20 cellular contexts compared by ENCODE assay signal in the genomic region with DNA sequence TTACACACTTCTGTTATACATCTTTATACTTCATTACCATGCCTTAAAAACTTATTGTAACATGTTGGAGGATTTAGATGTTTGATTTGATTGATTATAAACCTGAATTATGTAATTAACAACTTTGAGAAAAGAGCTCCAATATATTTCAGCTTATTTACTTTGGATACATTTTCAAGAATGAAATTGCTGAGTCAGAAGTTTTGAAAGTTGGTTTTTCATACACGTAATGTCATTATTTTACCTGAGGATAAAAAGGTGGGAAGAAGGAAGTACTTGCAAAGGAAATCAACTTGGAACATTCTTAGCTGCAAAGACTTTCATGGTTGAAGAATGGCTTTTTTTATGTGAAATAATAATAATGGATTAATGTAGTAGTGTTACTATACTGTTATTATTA.
DNase-seq lines count a peak whose midpoint lies in the region; ATAC-seq, FAIRE-seq and TF ChIP-seq lines count a peak whose summit lies in the region.
"Had no signal": no experiment of that assay in that cellular context is flagged by ENCODE, and none has a peak within 500 bp of the region (broad histone marks: within the 10 kb centered on the region; RNA-seq: fewer than 3 reads in every experiment).

No MANE protein-coding gene starts in this region.

- H3K36me3 ChIP-seq in IMR-90 (ENCODE audit: control insufficient read depth, insufficient read depth, low read length) (no peaks in the 10 kb centered on the region), H1 (ENCODE audit: control insufficient read depth in 2 of 4, insufficient read depth in 4 of 4, low read length in 3 of 4) (no peaks in the 10 kb centered on the region)
- H3K36me3 ChIP-seq: BLaER1 treated with 17β-estradiol and CSF1 and Interleukin-3, amounts not matched to agents 10 nM and 100 nM had no signal

- H2BK12ac ChIP-seq in H1 (ENCODE audit: low read depth, low read length), result no peak overlapping the region

- H3K9me3 ChIP-seq in A549, result no peaks in the 10 kb centered on the region
- no peaks in the 10 kb centered on the region for H3K9me3 ChIP-seq in IMR-90 (ENCODE audit: control insufficient read depth, insufficient read depth, low read length)
- no peaks in the 10 kb centered on the region for H3K9me3 ChIP-seq in H1 (ENCODE audit: insufficient read depth in 2 of 2, low read depth in 1 of 2, low read length in 1 of 2)
- H3K9me3 ChIP-seq: Caco-2 had no signal

- CTCF ChIA-PET in A549 (lab: Yijun Ruan, JAX), result interaction anchor here (0.6 kb wide), 1 partner anchor 326 kb away, joined by 4 read pairs; no protein-coding TSS in a partner anchor
- CTCF ChIA-PET in IMR-90 (lab: Yijun Ruan, JAX), result no interaction called here
- CTCF ChIA-PET in H1 (lab: Charles Lee; ENCODE audit: partially characterized antibody), result no interaction called here

- H3K27ac ChIP-seq in A549 (no peak overlapping the region), IMR-90 (ENCODE audit: insufficient read depth, low read length) (no peak overlapping the region), H1 (ENCODE audit: low read depth, low read length) (no peak overlapping the region)
- H3K27ac ChIP-seq: BLaER1 treated with 17β-estradiol and CSF1 and Interleukin-3, amounts not matched to agents 10 nM and 100 nM; C4-2B had no signal

- H3K4me3 ChIP-seq in A549, result no peak overlapping the region
- H3K4me3 ChIP-seq in IMR-90 (ENCODE audit: insufficient read depth, low read depth, low read length), result no peak overlapping the region
- no peak overlapping the region for H3K4me3 ChIP-seq in H1 (ENCODE audit: extremely low read depth in 1 of 4, insufficient read depth in 2 of 4, low read depth in 3 of 4, low read length in 4 of 4)
- H3K4me3 ChIP-seq: BLaER1 treated with 17β-estradiol and CSF1 and Interleukin-3, amounts not matched to agents 10 nM and 100 nM had no signal

- H3K27me3 ChIP-seq in IMR-90 (ENCODE audit: control insufficient read depth, insufficient read depth, low read length), result no peaks in the 10 kb centered on the region
- no peaks in the 10 kb centered on the region for H3K27me3 ChIP-seq in H1 (replicated peaks in 1 of 4; ENCODE audit: control insufficient read depth in 3 of 4, extremely low read depth in 1 of 4, insufficient read depth in 3 of 4, low read length in 3 of 4)
- H3K27me3 ChIP-seq: BLaER1 treated with 17β-estradiol and CSF1 and Interleukin-3, amounts not matched to agents 10 nM and 100 nM had no signal

- H2AK9ac ChIP-seq in IMR-90 (replicated peaks; ENCODE audit: low read depth, low read length, poor library complexity), result no peak overlapping the region

- POLR2A ChIA-PET in A549 (lab: Yijun Ruan, JAX) (no interaction called here), IMR-90 (lab: Charles Lee; ENCODE audit: unreplicated experiment) (no interaction called here), H1 (lab: Charles Lee; ENCODE audit: partially characterized antibody) (no interaction called here)

- TF ChIP-seq EP300 in A549 (IDR thresholded peaks at IDR 0.05) (no peak), H1 (IDR thresholded peaks at IDR 0.05; ENCODE audit: borderline replicate concordance in 1 of 2, low read depth in 2 of 2, low read length in 2 of 2) (no peak)

- H2BK20ac ChIP-seq in IMR-90 (ENCODE audit: low read depth, low read length) (no peak overlapping the region), H1 (ENCODE audit: low read length) (no peak overlapping the region)

- ATAC-seq in A549 (no peak), IMR-90 (ENCODE audit: low read depth) (no peak), HG02798 (IDR thresholded peaks at IDR 0.05; ENCODE audit: poor library complexity, unreplicated experiment) (no peak)
- ATAC-seq: CD8-positive, alpha-beta T cell had no signal

- H2BK15ac ChIP-seq in IMR-90 (ENCODE audit: low read depth, low read length) (no peak overlapping the region), H1 (ENCODE audit: low read length) (no peak overlapping the region)

- no peak for TF ChIP-seq CTCF in A549 (IDR thresholded peaks at IDR 0.05)
- TF ChIP-seq CTCF in IMR-90 (conservative IDR thresholded peaks at IDR 0.05; ENCODE audit: low read depth, low read length), result no peak
- no peak for TF ChIP-seq CTCF in H1 (IDR thresholded peaks at IDR 0.05; ENCODE audit: control extremely low read depth in 1 of 3, insufficient read depth in 1 of 3, low read depth in 1 of 3, low read length in 3 of 3)

- H3K14ac ChIP-seq in IMR-90 (replicated peaks; ENCODE audit: low read depth, low read length) (no peak overlapping the region), H1 (ENCODE audit: insufficient read length) (no peak overlapping the region)

- dilution Hi-C loops in IMR-90 (cut with HindIII; ENCODE audit: low sequenced_read_pairs, unreplicated experiment), result no loop called here

- in situ Hi-C loops in IMR-90 (cut with MboI; ENCODE audit: low sequenced_read_pairs), result no loop called here

- H4K91ac ChIP-seq in IMR-90 (ENCODE audit: insufficient read depth, low read depth, low read length), result no peak overlapping the region
- no peak overlapping the region for H4K91ac ChIP-seq in H1 (replicated peaks; ENCODE audit: insufficient read length, low read length)

- H4K5ac ChIP-seq in IMR-90 (ENCODE audit: low read depth, low read length) (no peak overlapping the region), H1 (ENCODE audit: insufficient read length, low read depth, low read length) (no peak overlapping the region)

- H3K9me1 ChIP-seq in IMR-90 (ENCODE audit: insufficient read depth, low read length), result no peaks in the 10 kb centered on the region

- H3K4ac ChIP-seq in IMR-90 (ENCODE audit: low read depth, low read length) (no peak overlapping the region), H1 (replicated peaks; ENCODE audit: insufficient read length, low read depth, low read length) (no peak overlapping the region)

- H3K23ac ChIP-seq in IMR-90 (ENCODE audit: low read depth, low read length) (no peak overlapping the region), H1 (ENCODE audit: insufficient read length) (no peak overlapping the region)

- H2BK120ac ChIP-seq in IMR-90 (ENCODE audit: low read depth, low read length) (no peak overlapping the region), H1 (replicated peaks; ENCODE audit: low read depth, low read length) (no peak overlapping the region)

- no peak for TF ChIP-seq RAD21 in A549 (conservative IDR thresholded peaks at IDR 0.05 in 1 of 2, IDR thresholded peaks at IDR 0.05 in 1 of 2)
- no peak for TF ChIP-seq RAD21 in IMR-90 (IDR thresholded peaks at IDR 0.05; ENCODE audit: low read length)
- TF ChIP-seq RAD21 in H1 (IDR thresholded peaks at IDR 0.05 in 1 of 2, conservative IDR thresholded peaks at IDR 0.05 in 1 of 2; ENCODE audit: low read depth in 2 of 2, low read length in 2 of 2), result no peak

- FAIRE-seq in A549 (lab: Jason Lieb, UNC) (no peak), H1 (lab: Jason Lieb, UNC) (no peak)
- FAIRE-seq: A204.1, D721Med, G401.6, GM12891, GM19239 had no signal

- DNase-seq in A549 (ENCODE audit: low read depth in 1 of 2, low spot score in 1 of 2) (no peak), IMR-90 (no peak), H1 (ENCODE audit: low read depth in 1 of 2, low spot score in 2 of 2) (no peak), H4 (ENCODE audit: low spot score) (no peak)
- DNase-seq: 8988T; AML-193; Caco-2; Calu3; CD4-positive, alpha-beta T cell; CD8-positive, alpha-beta T cell; DMS79 treated with DMSO at 0.1 percent for 48 hours; GF-D8 had no signal

- no TSS peak for BruUV-seq in IMR-90 (replicated peaks; lab: Mats Ljungman, UMichigan)

- TF ChIP-seq POLR2A in A549 (IDR thresholded peaks at IDR 0.05; ENCODE audit: low read length) (no peak), IMR-90 (IDR thresholded peaks at IDR 0.05; ENCODE audit: low read depth, low read length) (no peak), H1 (IDR thresholded peaks at IDR 0.05; ENCODE audit: control extremely low read depth in 1 of 2, low read depth in 2 of 2, low read length in 2 of 2) (no peak)

- no peak overlapping the region for H2AK5ac ChIP-seq in IMR-90 (ENCODE audit: low read depth, low read length)
- no peak overlapping the region for H2AK5ac ChIP-seq in H1 (ENCODE audit: low read depth, low read length)

- no peak overlapping the region for H4K8ac ChIP-seq in IMR-90 (ENCODE audit: low read depth in 2 of 2, low read length in 2 of 2)
- no peak overlapping the region for H4K8ac ChIP-seq in H1 (ENCODE audit: extremely low read depth, insufficient read depth, low read length)

- no peak overlapping the region for H3K18ac ChIP-seq in IMR-90 (ENCODE audit: low read depth, low read length)
- no peak overlapping the region for H3K18ac ChIP-seq in H1 (ENCODE audit: extremely low read depth, low read length)

- no peaks in the 10 kb centered on the region for H3K23me2 ChIP-seq in H1 (ENCODE audit: low read depth, low read length)

- H2AFZ ChIP-seq in IMR-90 (replicated peaks; ENCODE audit: low read length, poor library complexity) (no peak overlapping the region), H1 (ENCODE audit: low read length) (no peak overlapping the region)

- WGBS in A549 (ENCODE audit: missing lambda C conversion rate), result 22% methylated on average over 1 of the region's 1 CpG
- 100% methylated on average over 1 of the region's 1 CpG; no CpG with 5 or more reads in 1 of the 2 experiments for WGBS in IMR-90 (ENCODE audit: extremely low coverage in 2 of 2, insufficient read length in 1 of 2), 2 experiments
- 100% methylated on average over 1 of the region's 1 CpG; no CpG with 5 or more reads in 1 of the 2 experiments for WGBS in H1 (ENCODE audit: extremely low coverage in 1 of 2, insufficient coverage in 1 of 2, insufficient read length in 1 of 2, insufficient replicate concordance in 2 of 2, low coverage in 1 of 2, low lambda C conversion rate in 2 of 2, missing lambda C conversion rate in 1 of 2), 2 experiments

- H3K9ac ChIP-seq in IMR-90 (ENCODE audit: low read depth, low read length) (no peak overlapping the region), H1 (replicated peaks in 1 of 4; ENCODE audit: extremely low read depth in 1 of 4, low read depth in 3 of 4, low read length in 3 of 4) (no peak overlapping the region)
- H3K9ac ChIP-seq: BLaER1 treated with 17β-estradiol and CSF1 and Interleukin-3, amounts not matched to agents 10 nM and 100 nM had no signal

- H3K4me2 ChIP-seq in A549 (no peak overlapping the region), IMR-90 (ENCODE audit: low read depth, low read length) (no peak overlapping the region), H1 (ENCODE audit: insufficient read depth in 1 of 2, low read depth in 2 of 2, low read length in 2 of 2) (no peak overlapping the region)
- H3K4me2 ChIP-seq: BLaER1 treated with 17β-estradiol and CSF1 and Interleukin-3, amounts not matched to agents 10 nM and 100 nM had no signal

- intact Hi-C loops in IMR-90 (cut with micrococcal nuclease), result no loop called here

- no peaks in the 10 kb centered on the region for H3K79me2 ChIP-seq in H1 (ENCODE audit: control insufficient read depth in 1 of 2, insufficient read depth in 2 of 2, low read length in 2 of 2)

- H2BK5ac ChIP-seq in IMR-90 (ENCODE audit: low read depth, low read length, poor library complexity, severe bottlenecking), result no peak overlapping the region
- no peak overlapping the region for H2BK5ac ChIP-seq in H1 (ENCODE audit: low read depth, low read length)

- H3K4me1 ChIP-seq in A549 (no peaks in the 10 kb centered on the region), IMR-90 (ENCODE audit: control insufficient read depth, insufficient read depth, low read length) (no peaks in the 10 kb centered on the region), H1 (replicated peaks in 1 of 4; ENCODE audit: control insufficient read depth in 3 of 4, insufficient read depth in 4 of 4, low read length in 3 of 4) (no peaks in the 10 kb centered on the region)
- H3K4me1 ChIP-seq: Caco-2 had no signal

- H3K56ac ChIP-seq in IMR-90 (ENCODE audit: extremely low read depth, insufficient read depth, low read length) (no peak overlapping the region), H1 (replicated peaks; ENCODE audit: insufficient read length, low read depth, low read length) (no peak overlapping the region)

- H3K79me1 ChIP-seq in IMR-90 (ENCODE audit: low read depth in 1 of 2, low read length in 2 of 2) (no peaks in the 10 kb centered on the region), H1 (ENCODE audit: low read depth, low read length) (no peaks in the 10 kb centered on the region)

- H4K20me1 ChIP-seq in IMR-90 (ENCODE audit: insufficient read depth, low read length) (no peaks in the 10 kb centered on the region), H1 (replicated peaks in 1 of 2; ENCODE audit: control insufficient read depth in 1 of 2, insufficient read depth in 2 of 2, low read length in 2 of 2) (no peaks in the 10 kb centered on the region)
- H4K20me1 ChIP-seq: BLaER1 treated with 17β-estradiol and CSF1 and Interleukin-3, amounts not matched to agents 10 nM and 100 nM had no signal

Comparison
In these comparisons a context has a peak if more than half of its experiments do, and no peak if none do; other contexts are left out.
1. Of the 18 proteins assayed by ChIP-seq in both H1 and A549: peak only in H1: none; only in A549: none; in both: MAFK; in neither: 17.